In genomic region chr4:161577604-161578301, GRCh38 we compare ENCODE assay signal across 11 cellular contexts.
DNase-seq lines count a peak whose midpoint lies in the region; ATAC-seq and TF ChIP-seq lines count a peak whose summit lies in the region.
"Had no signal": no experiment of that assay in that cellular context is flagged by ENCODE, and none has a peak within 500 bp of the region (broad histone marks: within the 10 kb centered on the region; RNA-seq: fewer than 3 reads in every experiment).

No MANE protein-coding gene starts in this region.

- H3K9ac ChIP-seq in GM23248, result no peak overlapping the region

- no peak for TF ChIP-seq POLR2A in GM18505 (IDR thresholded peaks at IDR 0.05; ENCODE audit: borderline replicate concordance, extremely low read depth, insufficient read depth, insufficient read length)

- no peak overlapping the region for H2AFZ ChIP-seq in GM23248

- in situ Hi-C loops in GM23248 (cut with MboI), result no loop called here

- no peaks in the 10 kb centered on the region for H4K20me1 ChIP-seq in GM23248 (ENCODE audit: insufficient read depth)

- no peak overlapping the region for H3K27ac ChIP-seq in GM23248

- ATAC-seq in GM18502 (IDR thresholded peaks at IDR 0.05; ENCODE audit: poor library complexity, unreplicated experiment) (no peak), GM18505 (IDR thresholded peaks at IDR 0.05; ENCODE audit: unreplicated experiment) (no peak)

- H3K27me3 ChIP-seq in GM23248 (replicated peaks; ENCODE audit: insufficient read depth), result no peaks in the 10 kb centered on the region
- H3K27me3 ChIP-seq: heart right ventricle had no signal

- H3K4me3 ChIP-seq in GM23248 (no peak overlapping the region), skeletal muscle cell (ENCODE audit: low read depth, low read length) (no peak overlapping the region)
- H3K4me3 ChIP-seq: heart right ventricle had no signal

- no peaks in the 10 kb centered on the region for H3K9me2 ChIP-seq in GM23248 (ENCODE audit: insufficient read depth)

- no peaks in the 10 kb centered on the region for H3K36me3 ChIP-seq in GM23248 (ENCODE audit: low read depth)
- H3K36me3 ChIP-seq: heart right ventricle had no signal

- no peaks in the 10 kb centered on the region for H3K9me3 ChIP-seq in GM23248 (ENCODE audit: low read depth)

- DNase-seq in GM23248 (peak; percentile 3), SW480 (ENCODE audit: low spot score) (peak; percentile 1), fibroblast of the conjunctiva (ENCODE audit: low read depth) (peak; percentile 64), skeletal muscle cell (ENCODE audit: low read depth) (peak; percentile 78), iPS-NIHi11 (ENCODE audit: low spot score) (no peak), SKM-1 (lab: John Stamatoyannopoulos, UW; ENCODE audit: unreplicated experiment) (no peak)
- DNase-seq: heart right ventricle; naive B cell; stimulated activated CD4-positive, alpha-beta T cell treated with anti-CD3 and anti-CD28 coated beads, Interleukin-4, amount 100 ng/mL, for 24 hours had no signal

- peak overlapping the region; percentile 7 for H3K4me2 ChIP-seq in GM23248 (ENCODE audit: unreplicated experiment)

- H3F3A ChIP-seq in GM23248 (ENCODE audit: insufficient read depth), result no peaks in the 10 kb centered on the region

- H3K4me1 ChIP-seq in GM23248 (ENCODE audit: insufficient read depth), result peaks cover 4% of the 10 kb centered on the region; the same call in 1 of the 2 replicates
- H3K4me1 ChIP-seq: heart right ventricle had no signal

- no peaks in the 10 kb centered on the region for H3K79me2 ChIP-seq in GM23248 (ENCODE audit: insufficient read depth)

- 14 to 17% methylated on average over 5 of the region's 5 CpGs for WGBS in GM23248 (ENCODE audit: low coverage in 1 of 2, low lambda C conversion rate in 2 of 2, missing lambda C conversion rate in 2 of 2), 2 experiments

Comparison
In these comparisons a context has a peak if more than half of its experiments do, and no peak if none do; other contexts are left out.
1. DNase-seq: peak in GM23248 (single experiment), SW480 (single experiment), fibroblast of the conjunctiva (single experiment) and skeletal muscle cell (single experiment); none in iPS-NIHi11 (single experiment) and SKM-1 (single experiment).